Comparison of ENCODE assay signal across 1 cellular context in genomic region chr5:149504649-149505048, GRCh38.
TF ChIP-seq lines count a peak whose summit lies in the region.

No MANE protein-coding gene starts in this region.

TF ChIP-seq in HepG2, 621 proteins besides CTCF, POLR2A, EP300 and RAD21 (continued from another document):
- TF ChIP-seq, protein P1, sequence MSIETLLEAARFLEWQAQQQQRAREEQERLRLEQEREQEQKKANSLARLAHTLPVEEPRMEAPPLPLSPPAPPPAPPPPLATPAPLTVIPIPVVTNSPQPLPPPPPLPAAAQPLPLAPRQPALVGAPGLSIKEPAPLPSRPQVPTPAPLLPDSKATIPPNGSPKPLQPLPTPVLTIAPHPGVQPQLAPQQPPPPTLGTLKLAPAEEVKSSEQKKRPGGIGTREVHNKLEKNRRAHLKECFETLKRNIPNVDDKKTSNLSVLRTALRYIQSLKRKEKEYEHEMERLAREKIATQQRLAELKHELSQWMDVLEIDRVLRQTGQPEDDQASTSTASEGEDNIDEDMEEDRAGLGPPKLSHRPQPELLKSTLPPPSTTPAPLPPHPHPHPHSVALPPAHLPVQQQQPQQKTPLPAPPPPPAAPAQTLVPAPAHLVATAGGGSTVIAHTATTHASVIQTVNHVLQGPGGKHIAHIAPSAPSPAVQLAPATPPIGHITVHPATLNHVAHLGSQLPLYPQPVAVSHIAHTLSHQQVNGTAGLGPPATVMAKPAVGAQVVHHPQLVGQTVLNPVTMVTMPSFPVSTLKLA (IDR thresholded peaks at IDR 0.05): no peak
- TF ChIP-seq ZNF230 (CRISPR knock-in tag; IDR thresholded peaks at IDR 0.05) (no peak), CCAR2 (optimal IDR thresholded peaks at IDR 0.05; ENCODE audit: low read depth, low read length) (no peak), SAFB2 (CRISPR knock-in tag; IDR thresholded peaks at IDR 0.05; ENCODE audit: borderline replicate concordance, low read depth) (no peak)
- TF ChIP-seq, protein P2, sequence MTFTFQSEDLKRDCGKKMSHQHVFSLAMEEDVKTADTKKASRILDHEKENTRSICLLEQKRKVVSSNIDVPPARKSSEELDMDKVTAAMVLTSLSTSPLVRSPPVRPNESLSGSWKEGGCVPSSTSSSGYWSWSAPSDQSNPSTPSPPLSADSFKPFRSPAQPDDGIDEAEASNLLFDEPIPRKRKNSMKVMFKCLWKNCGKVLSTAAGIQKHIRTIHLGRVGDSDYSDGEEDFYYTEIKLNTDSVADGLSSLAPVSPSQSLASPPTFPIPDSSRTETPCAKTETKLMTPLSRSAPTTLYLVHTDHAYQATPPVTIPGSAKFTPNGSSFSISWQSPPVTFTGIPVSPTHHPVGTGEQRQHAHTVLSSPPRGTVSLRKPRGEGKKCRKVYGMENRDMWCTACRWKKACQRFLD (CRISPR knock-in tag; IDR thresholded peaks at IDR 0.05; ENCODE audit: borderline replicate concordance): no peak
TF ChIP-seq in HepG2: peak in this region for 2.
